Comparison of ENCODE assay signal across 18 cellular contexts in genomic region chr15:63530762-63531299, GRCh38. TPM values are rescaled to one million over a fixed set of nuclear protein-coding genes. Genes with fewer than 3 reads are reported as not detected.
A peak's percentile ranks its signal among the peaks of the same experiment; 100 is the strongest.
DNase-seq lines count a peak whose midpoint lies in the region; ATAC-seq, FAIRE-seq and TF ChIP-seq lines count a peak whose summit lies in the region.
"Had no signal": no experiment of that assay in that cellular context is flagged by ENCODE, and none has a peak within 500 bp of the region (broad histone marks: within the 10 kb centered on the region; RNA-seq: fewer than 3 reads in every experiment).

No MANE protein-coding gene starts in this region.

- no peak for TF ChIP-seq EP300 in A549 (IDR thresholded peaks at IDR 0.05)
- no peak for TF ChIP-seq EP300 in tibial nerve (IDR thresholded peaks at IDR 0.05)

- no peaks in the 10 kb centered on the region for H3K36me3 ChIP-seq in left lung
- no peaks in the 10 kb centered on the region for H3K36me3 ChIP-seq in tibial nerve
- H3K36me3 ChIP-seq: cardiac muscle cell, left ventricle myocardium inferior, vagina had no signal

- peak; percentile 85 for FAIRE-seq in A549 (lab: Jason Lieb, UNC)

- no peaks in the 10 kb centered on the region for H3K27me3 ChIP-seq in left lung
- H3K27me3 ChIP-seq in tibial nerve: no peaks in the 10 kb centered on the region
- H3K27me3 ChIP-seq: cardiac muscle cell, vagina had no signal

- CTCF ChIA-PET in A549 (lab: Yijun Ruan, JAX): interaction anchor here (0.5 to 4.3 kb wide), 14 partner anchors 10 to 194 kb away, joined by 3 to 24 read pairs (median 4); partner anchors contain the start of gene USP3

- POLR2A ChIA-PET in A549 (lab: Yijun Ruan, JAX): no interaction called here

- no peak overlapping the region for H3K4me3 ChIP-seq in A549
- no peak overlapping the region for H3K4me3 ChIP-seq in left lung
- no peak overlapping the region for H3K4me3 ChIP-seq in tibial nerve
- H3K4me3 ChIP-seq: cardiac muscle cell, left ventricle myocardium inferior, psoas muscle, vagina had no signal

- DNase-seq in A549 (ENCODE audit: low read depth in 1 of 2, low spot score in 1 of 2) (no peak), GM10266 (ENCODE audit: extremely low spot score) (peak; percentile 29), left lung (no peak), NCI-H1694 (lab: John Stamatoyannopoulos, UW) (no peak), tibial nerve (ENCODE audit: low spot score in 2 of 2) (no peak), cortex of kidney (lab: John Stamatoyannopoulos, UW) (no peak)
- DNase-seq in stimulated activated naive CD4-positive, alpha-beta T cell (lab: John Stamatoyannopoulos, UW): no peak
- DNase-seq: effector memory CD4-positive, alpha-beta T cell; GDM1; H9; left ventricle myocardium inferior; NCI-H2107; NCI-H526; psoas muscle; SK-N-SH had no signal

- no peak for ATAC-seq in A549
- peak; percentile 56 for ATAC-seq in HG02678 (IDR thresholded peaks at IDR 0.05; ENCODE audit: unreplicated experiment)
- ATAC-seq in left lung: peak; percentile 42
- ATAC-seq: psoas muscle had no signal

- no peak for TF ChIP-seq POLR2A in A549 (IDR thresholded peaks at IDR 0.05; ENCODE audit: low read length)
- no peak for TF ChIP-seq POLR2A in tibial nerve (IDR thresholded peaks at IDR 0.05)

- no peak for TF ChIP-seq RAD21 in A549 (conservative IDR thresholded peaks at IDR 0.05 in 1 of 2, IDR thresholded peaks at IDR 0.05 in 1 of 2)

- H3K9me3 ChIP-seq in A549: no peaks in the 10 kb centered on the region
- no peaks in the 10 kb centered on the region for H3K9me3 ChIP-seq in left lung
- H3K9me3 ChIP-seq in tibial nerve: no peaks in the 10 kb centered on the region
- H3K9me3 ChIP-seq: left ventricle myocardium inferior, psoas muscle, SK-N-SH, vagina had no signal

- H3K27ac ChIP-seq in A549 (no peak overlapping the region), left lung (peak overlapping the region in 1 of 2 donors; percentile 25), tibial nerve (no peak overlapping the region)
- H3K27ac ChIP-seq: cardiac muscle cell, left ventricle myocardium inferior, psoas muscle, vagina had no signal

- intact Hi-C loops in left lung (cut with DNase I): no loop called here

- no peak overlapping the region for H3K4me2 ChIP-seq in A549
- H3K4me2 ChIP-seq: SK-N-SH had no signal

- peaks cover 37% of the 10 kb centered on the region for H3K4me1 ChIP-seq in A549
- H3K4me1 ChIP-seq in left lung: peaks cover 16 to 76% of the 10 kb centered on the region in 2 donors
- H3K4me1 ChIP-seq in tibial nerve: peaks cover 0 to 40% (median 0%) of the 10 kb centered on the region in 4 donors

- WGBS in A549 (ENCODE audit: missing lambda C conversion rate): 94% methylated on average over 3 of the region's 3 CpGs
- WGBS in tibial nerve, 2 donors: 99% methylated on average over 3 of the region's 3 CpGs

- TF ChIP-seq CTCF in A549 (IDR thresholded peaks at IDR 0.05) (no peak), GM10266 (IDR thresholded peaks at IDR 0.05; ENCODE audit: control insufficient read depth, insufficient read depth, low read depth, missing control alignments) (no peak), left lung (IDR thresholded peaks at IDR 0.05) (no peak), tibial nerve (IDR thresholded peaks at IDR 0.05) (no peak)

TF ChIP-seq in A549, 52 proteins besides CTCF, POLR2A, EP300 and RAD21:
- no peak for TF ChIP-seq USF2 (IDR thresholded peaks at IDR 0.05)
- TF ChIP-seq BHLHE40 (IDR thresholded peaks at IDR 0.05; ENCODE audit: low read depth, low read length): no peak
- no peak for TF ChIP-seq NPAS2 (CRISPR knock-in tag; IDR thresholded peaks at IDR 0.05; ENCODE audit: borderline replicate concordance)
- TF ChIP-seq RARB (CRISPR knock-in tag; IDR thresholded peaks at IDR 0.05): no peak
- TF ChIP-seq ZNF302 (CRISPR knock-in tag; IDR thresholded peaks at IDR 0.05): no peak
- no peak for TF ChIP-seq REST (IDR thresholded peaks at IDR 0.05)
- no peak for TF ChIP-seq HES2 (IDR thresholded peaks at IDR 0.05)
- no peak for TF ChIP-seq MYC (IDR thresholded peaks at IDR 0.05; ENCODE audit: borderline replicate concordance, low read length)
- TF ChIP-seq CEBPB (IDR thresholded peaks at IDR 0.05): no peak
- no peak for TF ChIP-seq KDM5A (IDR thresholded peaks at IDR 0.05)
- no peak for TF ChIP-seq JUN (IDR thresholded peaks at IDR 0.05)
- TF ChIP-seq TP53 (CRISPR knock-in tag; IDR thresholded peaks at IDR 0.05): no peak
- TF ChIP-seq HOXB13 (CRISPR knock-in tag; IDR thresholded peaks at IDR 0.05; ENCODE audit: low read depth): no peak

RNA-seq across cellular contexts. Expression of gene USP3, which starts 26.4 kb away (rescaled TPM):
- 97.4 and 99.1 TPM in 2 replicates for polyA plus RNA-seq in A549 (2011; rRNA removed)
- polyA plus RNA-seq in A549 (2012; cell fraction: cytosol; rRNA removed): 32.8 and 35.7 TPM in 2 replicates
- polyA plus RNA-seq in A549 (2012; cell fraction: nucleus; rRNA removed): 68.6 and 111 TPM in 2 replicates
- 41.8 to 43.2 TPM (median 42.8 TPM) in 3 replicates for polyA plus RNA-seq in A549 (2017; fragmentation: RNase III; extraction: RNeasy Plus Mini Kit Qiagen cat#74134 plus additional on column Dnase treatment)
- 98.4 and 139 TPM in 2 replicates for polyA minus RNA-seq in A549 (2011; rRNA and poly(A)+ RNA removed)
- total RNA-seq in left lung: 10 to 100 TPM; 53.5 to 80.7 TPM
- total RNA-seq in tibial nerve: 10 to 100 TPM; 32.8 to 47.3 (median 38.3) TPM

Comparison
In these comparisons a context has a peak if more than half of its experiments do, and no peak if none do; other contexts are left out.
1. ATAC-seq: peak in HG02678 (single experiment) and left lung (single experiment); none in A549 (0 of 2).